Comparison of ENCODE assay signal across 1 cellular context in the genomic region with DNA sequence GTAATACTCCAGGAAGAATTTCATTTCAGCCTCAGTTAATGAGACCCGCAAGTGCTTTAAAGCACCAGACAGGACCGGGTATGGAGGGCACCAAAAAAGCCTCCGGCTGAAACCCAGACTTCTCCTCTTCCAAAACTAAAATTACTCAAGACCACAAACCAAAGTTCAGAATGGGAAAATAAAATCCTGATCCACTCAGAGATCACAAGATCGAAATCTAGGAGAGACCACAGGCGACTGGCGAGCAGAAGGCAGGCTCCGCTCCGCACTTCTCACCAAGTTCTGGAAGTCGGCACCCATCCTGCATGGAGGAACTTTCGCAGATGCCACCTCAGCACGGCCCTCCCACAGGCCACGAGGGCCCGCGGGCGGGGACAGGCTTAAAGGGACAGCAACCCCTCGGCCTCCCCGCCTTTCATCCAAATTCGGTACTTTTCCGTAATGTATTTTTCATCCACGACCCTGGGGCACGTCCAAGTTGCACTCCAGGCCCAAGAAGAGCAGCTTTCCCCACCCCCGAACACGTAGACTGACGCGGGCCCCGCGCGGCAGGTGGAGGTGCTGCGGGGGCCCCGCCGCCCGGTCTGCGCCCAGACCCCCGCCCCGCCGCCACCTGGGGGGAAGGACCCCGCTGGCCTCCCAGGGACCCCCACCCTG.
A peak's percentile ranks its signal among the peaks of the same experiment; 100 is the strongest.
TF ChIP-seq lines count a peak whose summit lies in the region.

No MANE protein-coding gene starts in this region.

TF ChIP-seq in HepG2, 621 proteins besides CTCF, POLR2A, EP300 and RAD21 (continued from another document):
- TF ChIP-seq MYPOP (CRISPR knock-in tag; IDR thresholded peaks at IDR 0.05) (no peak; the same call in 1 of the 2 replicates), PBX3 (CRISPR knock-in tag; IDR thresholded peaks at IDR 0.05; ENCODE audit: borderline replicate concordance) (no peak), POLR2AphosphoS5 (IDR thresholded peaks at IDR 0.05; ENCODE audit: low read depth, low read length) (peak; percentile 58), RBFOX2 (IDR thresholded peaks at IDR 0.05; ENCODE audit: low read depth, low read length) (peak; percentile 12; the same call in 1 of the 2 replicates), KDM5B (CRISPR knock-in tag; IDR thresholded peaks at IDR 0.05; ENCODE audit: borderline replicate concordance) (peak; percentile 56; the same call in 1 of the 2 replicates), ELF1 (CRISPR knock-in tag; IDR thresholded peaks at IDR 0.05) (no peak), ATF7 (IDR thresholded peaks at IDR 0.05) (no peak), ATF7 (CRISPR knock-in tag; IDR thresholded peaks at IDR 0.05) (no peak), ZFAT (CRISPR knock-in tag; conservative IDR thresholded peaks at IDR 0.05) (0 out of 2 replicates have a peak, but pooled peaks have one; percentile 48), LCORL (IDR thresholded peaks at IDR 0.05) (no peak), LCORL (CRISPR knock-in tag; IDR thresholded peaks at IDR 0.05) (peak; percentile 62), DBP (CRISPR knock-in tag; IDR thresholded peaks at IDR 0.05; ENCODE audit: not compliant biosample characterization) (no peak), ZNF326 (CRISPR knock-in tag; IDR thresholded peaks at IDR 0.05; ENCODE audit: borderline replicate concordance) (no peak), SRY (CRISPR knock-in tag; IDR thresholded peaks at IDR 0.05) (peak; percentile 77; the same call in 1 of the 2 replicates), ZNF605 (CRISPR knock-in tag; IDR thresholded peaks at IDR 0.05) (peak; percentile 77; the same call in 1 of the 2 replicates), ISL2 (CRISPR knock-in tag; IDR thresholded peaks at IDR 0.05) (peak; percentile 40; the same call in 1 of the 2 replicates)
TF ChIP-seq in HepG2: peak in this region for 125.
